Comparison of ENCODE assay signal across 1 cellular context in genomic region chr17:27247958-27248342, GRCh38.
TF ChIP-seq lines count a peak whose summit lies in the region.

No MANE protein-coding gene starts in this region.

TF ChIP-seq in HepG2, 621 proteins besides CTCF, POLR2A, EP300 and RAD21:
- TF ChIP-seq ZNF33B (CRISPR knock-in tag; IDR thresholded peaks at IDR 0.05), result no peak
- no peak for TF ChIP-seq FOXP4 (CRISPR knock-in tag; IDR thresholded peaks at IDR 0.05)
- TF ChIP-seq ZNF639 (CRISPR knock-in tag; conservative IDR thresholded peaks at IDR 0.05), result no peak
- TF ChIP-seq ZNF780A (CRISPR knock-in tag; IDR thresholded peaks at IDR 0.05), result no peak
- no peak for TF ChIP-seq MXD1 (CRISPR knock-in tag; IDR thresholded peaks at IDR 0.05)
- TF ChIP-seq PAWR (CRISPR knock-in tag; IDR thresholded peaks at IDR 0.05; ENCODE audit: borderline replicate concordance), result no peak
- no peak for TF ChIP-seq MXI1 (IDR thresholded peaks at IDR 0.05; ENCODE audit: borderline replicate concordance, low read depth, low read length)
- TF ChIP-seq ELK4 (CRISPR knock-in tag; IDR thresholded peaks at IDR 0.05; ENCODE audit: borderline replicate concordance), result no peak
- TF ChIP-seq YEATS2 (CRISPR knock-in tag; IDR thresholded peaks at IDR 0.05; ENCODE audit: borderline replicate concordance), result no peak
- TF ChIP-seq ZNF17 (CRISPR knock-in tag; IDR thresholded peaks at IDR 0.05), result no peak
- TF ChIP-seq E2F1 (CRISPR knock-in tag; IDR thresholded peaks at IDR 0.05), result no peak
- TF ChIP-seq PRMT3 (CRISPR knock-in tag; IDR thresholded peaks at IDR 0.05; ENCODE audit: borderline replicate concordance, low read depth), result no peak
- no peak for TF ChIP-seq FOXM1 (CRISPR knock-in tag; IDR thresholded peaks at IDR 0.05)
- no peak for TF ChIP-seq XRCC5 (optimal IDR thresholded peaks at IDR 0.05; ENCODE audit: low read length)
- no peak for TF ChIP-seq GLI4 (CRISPR knock-in tag; IDR thresholded peaks at IDR 0.05; ENCODE audit: borderline replicate concordance)
- TF ChIP-seq HDAC6 (IDR thresholded peaks at IDR 0.05; ENCODE audit: low read depth, low read length), result no peak
- TF ChIP-seq DNMT1 (CRISPR knock-in tag; IDR thresholded peaks at IDR 0.05), result no peak
- TF ChIP-seq SETDB1 (CRISPR knock-in tag; IDR thresholded peaks at IDR 0.05; ENCODE audit: borderline replicate concordance), result no peak
